In genomic region chr7:88789480-88790064, GRCh38 we compare ENCODE assay signal across 8 cellular contexts. TPM values are rescaled to one million over a fixed set of nuclear protein-coding genes. Genes with fewer than 3 reads are reported as not detected.
A peak's percentile ranks its signal among the peaks of the same experiment; 100 is the strongest.
DNase-seq lines count a peak whose midpoint lies in the region; ATAC-seq and TF ChIP-seq lines count a peak whose summit lies in the region.

No MANE protein-coding gene starts in this region.

- H3K27ac ChIP-seq in DND-41 (ENCODE audit: low read length) (no peak overlapping the region), SU-DHL-6 (ENCODE audit: low read depth, low read length) (no peak overlapping the region)

- H4K20me1 ChIP-seq in DND-41 (ENCODE audit: insufficient read depth, low read length) = no peaks in the 10 kb centered on the region
- H4K20me1 ChIP-seq in SU-DHL-6 (ENCODE audit: low read depth, low read length) = no peaks in the 10 kb centered on the region

- no peaks in the 10 kb centered on the region for H3K4me1 Mint-ChIP-seq in WTC11

- no peaks in the 10 kb centered on the region for H3K27me3 ChIP-seq in DND-41 (ENCODE audit: insufficient read depth, low read length, poor library complexity)
- no peaks in the 10 kb centered on the region for H3K27me3 ChIP-seq in SU-DHL-6 (ENCODE audit: low read length)

- H3K4me2 ChIP-seq in DND-41 (ENCODE audit: insufficient read depth, low read length) (no peak overlapping the region), SU-DHL-6 (ENCODE audit: low read depth, low read length, poor library complexity, severe bottlenecking) (no peak overlapping the region)

- peak; percentile 59 for TF ChIP-seq CTCF in DND-41 (IDR thresholded peaks at IDR 0.05; ENCODE audit: borderline replicate concordance, extremely low read depth, low read length, poor library complexity, severe bottlenecking)
- peak; percentile 85 for TF ChIP-seq CTCF in SU-DHL-6 (IDR thresholded peaks at IDR 0.05; ENCODE audit: insufficient read depth, low read length, poor library complexity, severe bottlenecking)
- TF ChIP-seq CTCF in WTC11 (IDR thresholded peaks at IDR 0.05) = no peak; the same call in 1 of the 2 replicates

- H3K9me3 Mint-ChIP-seq in WTC11 = no peaks in the 10 kb centered on the region

- no peaks in the 10 kb centered on the region for H3K4me1 ChIP-seq in DND-41 (ENCODE audit: insufficient read depth, low read length)

- H3K79me2 ChIP-seq in DND-41 (ENCODE audit: insufficient read depth, low read length) = no peaks in the 10 kb centered on the region
- no peaks in the 10 kb centered on the region for H3K79me2 ChIP-seq in SU-DHL-6 (ENCODE audit: insufficient read depth, low read length)

- H3K4me3 Mint-ChIP-seq in WTC11 = no peak overlapping the region

- no peak overlapping the region for H2AFZ ChIP-seq in DND-41 (ENCODE audit: low read depth, low read length)
- H2AFZ ChIP-seq in SU-DHL-6 (ENCODE audit: low read depth, low read length, severe bottlenecking) = peak overlapping the region; percentile 65

- no peaks in the 10 kb centered on the region for H3K9me3 ChIP-seq in DND-41 (ENCODE audit: insufficient read depth, low read length, severe bottlenecking)
- H3K9me3 ChIP-seq in SU-DHL-6 (ENCODE audit: insufficient read depth, low read length) = no peaks in the 10 kb centered on the region

- CTCF ChIA-PET in WTC11 (lab: Charles Lee) = no interaction called here

- H3K9me2 ChIP-seq in SU-DHL-6 (replicated peaks; ENCODE audit: insufficient read depth, low read length) = no peaks in the 10 kb centered on the region

- no peak overlapping the region for H3K27ac Mint-ChIP-seq in WTC11

- no peaks in the 10 kb centered on the region for H3K27me3 Mint-ChIP-seq in WTC11 (ENCODE audit: low read depth)

- no peak for DNase-seq in DND-41
- peak; percentile 36 for DNase-seq in kidney tubule cell (ENCODE audit: low spot score)
- no peak for DNase-seq in activated naive CD4-positive, alpha-beta T cell treated with anti-CD3 and anti-CD28 coated beads, Interleukin-2, amount 50 U/mL, for 16 hours
- no peak for DNase-seq in WTC11 (ENCODE audit: low spot score)

- H3K36me3 ChIP-seq in DND-41 (ENCODE audit: insufficient read depth, low read length) (no peaks in the 10 kb centered on the region), SU-DHL-6 (ENCODE audit: low read length) (no peaks in the 10 kb centered on the region)

- POLR2A ChIA-PET in WTC11 (lab: Charles Lee) = no interaction called here

- H3K9ac ChIP-seq in DND-41 (ENCODE audit: low read depth, low read length) (no peak overlapping the region), SU-DHL-6 (ENCODE audit: low read length) (no peak overlapping the region)

- H3K4me3 ChIP-seq in DND-41 (ENCODE audit: low read depth in 1 of 2, low read length in 2 of 2) (no peak overlapping the region), SU-DHL-6 (ENCODE audit: insufficient read depth, low read length, poor library complexity, severe bottlenecking) (no peak overlapping the region)

- no peaks in the 10 kb centered on the region for H3F3A ChIP-seq in SU-DHL-6 (ENCODE audit: insufficient read depth)

- H3K36me3 Mint-ChIP-seq in WTC11 = no peaks in the 10 kb centered on the region

- no peak for ATAC-seq in DND-41 (ENCODE audit: insufficient read depth, low read depth)
- peak; percentile 66 for ATAC-seq in HG02981 (IDR thresholded peaks at IDR 0.05; ENCODE audit: unreplicated experiment)
- ATAC-seq in HG02884 (IDR thresholded peaks at IDR 0.05; ENCODE audit: unreplicated experiment) = no peak
- no peak; the same call in 1 of the 2 replicates for ATAC-seq in WTC11
- ATAC-seq in GM21619 (IDR thresholded peaks at IDR 0.05; ENCODE audit: unreplicated experiment) = no peak

TF ChIP-seq in WTC11, 78 proteins besides CTCF, POLR2A, EP300 and RAD21:
- TF ChIP-seq SMAD4 (CRISPR knock-in tag; IDR thresholded peaks at IDR 0.05) (no peak), NFYB (CRISPR knock-in tag; conservative IDR thresholded peaks at IDR 0.05; ENCODE audit: low read depth) (no peak), FOXJ3 (CRISPR knock-in tag; IDR thresholded peaks at IDR 0.05; ENCODE audit: borderline replicate concordance) (no peak), PREB (CRISPR knock-in tag; IDR thresholded peaks at IDR 0.05; ENCODE audit: borderline replicate concordance) (no peak), ZNF138 (CRISPR knock-in tag; conservative IDR thresholded peaks at IDR 0.05) (no peak), ETV6 (CRISPR knock-in tag; IDR thresholded peaks at IDR 0.05) (no peak), MXD4 (CRISPR knock-in tag; IDR thresholded peaks at IDR 0.05; ENCODE audit: borderline replicate concordance) (no peak), ZNF281 (CRISPR knock-in tag; IDR thresholded peaks at IDR 0.05) (no peak), GTF2I (CRISPR knock-in tag; conservative IDR thresholded peaks at IDR 0.05) (no peak), NR2C2 (CRISPR knock-in tag; IDR thresholded peaks at IDR 0.05) (no peak), ELF4 (CRISPR knock-in tag; IDR thresholded peaks at IDR 0.05; ENCODE audit: low read depth) (no peak), CREM (CRISPR knock-in tag; IDR thresholded peaks at IDR 0.05) (no peak), USF2 (CRISPR knock-in tag; IDR thresholded peaks at IDR 0.05) (no peak), ZNF423 (CRISPR knock-in tag; IDR thresholded peaks at IDR 0.05) (no peak), ZNF121 (CRISPR knock-in tag; IDR thresholded peaks at IDR 0.05) (no peak), ZBTB43 (CRISPR knock-in tag; IDR thresholded peaks at IDR 0.05) (no peak), NFE2L1 (CRISPR knock-in tag; IDR thresholded peaks at IDR 0.05) (no peak), ATF6 (CRISPR knock-in tag; IDR thresholded peaks at IDR 0.05) (no peak), ZNF416 (CRISPR knock-in tag; IDR thresholded peaks at IDR 0.05) (no peak)

RNA-seq across cellular contexts. Expression of gene TEX47, which starts 6.0 kb away (rescaled TPM):
- not detected in 3 replicates for total RNA-seq in WTC11 (2021)

RNA-seq across cellular contexts. Expression of gene ZNF804B, which starts 30.1 kb away (rescaled TPM):
- total RNA-seq in WTC11 (2021) = 0.04 TPM in 1 of 3 replicates, not detected in the others
